24 cellular contexts compared by ENCODE assay signal in genomic region chr13:100266026-100266425, GRCh38.
"Had no signal": no experiment of that assay in that cellular context is flagged by ENCODE, and none has a peak within 500 bp of the region (broad histone marks: within the 10 kb centered on the region; RNA-seq: fewer than 3 reads in every experiment).

No MANE protein-coding gene starts in this region.

- H3K4me1 Mint-ChIP-seq: naive thymus-derived CD4-positive, alpha-beta T cell; stimulated activated effector memory CD8-positive, alpha-beta T cell treated with anti-CD3 and anti-CD28 coated beads, Interleukin-12 subunit alpha, Interleukin-12 subunit beta, amount 100 ng/mL, for 72 hours had no signal

- H3K36me3 ChIP-seq: ovary, uterus had no signal

- H3K4me3 Mint-ChIP-seq: immature natural killer cell; naive thymus-derived CD4-positive, alpha-beta T cell; natural killer cell treated with Interleukin-12 subunit alpha and Interleukin-12 subunit beta and Interleukin-15 and Interleukin-18, amount 100 ng/mL, for 72 hours; stimulated activated effector memory CD8-positive, alpha-beta T cell treated with anti-CD3 and anti-CD28 coated beads, Interleukin-12 subunit alpha, Interleukin-12 subunit beta, amount 100 ng/mL, for 72 hours; stimulated activated naive CD8-positive, alpha-beta T cell treated with anti-CD3 and anti-CD28 coated beads, Interleukin-15, Interleukin-2, amounts not matched to agents 100 ng/mL and 50 ng/mL, for 24 hours; type B pancreatic cell had no signal

- H3K27me3 ChIP-seq: ovary, spleen, tibial nerve, uterus had no signal

- H3K4me1 ChIP-seq: uterus had no signal

- H3K4me3 ChIP-seq: left ventricle myocardium inferior, lung, mucosa of descending colon, ovary, spleen, tibial nerve, uterus had no signal

- DNase-seq: hypothalamus; immature natural killer cell; kidney; left ventricle myocardium inferior; midbrain; mucosa of descending colon; naive thymus-derived CD4-positive, alpha-beta T cell; ovary; retina; right cardiac atrium; small intestine; spleen; stimulated activated CD4-positive, alpha-beta T cell treated with anti-CD3 and anti-CD28 coated beads, Interleukin-4, amount 100 ng/mL, for 24 hours; stimulated activated naive CD4-positive, alpha-beta T cell; uterus had no signal

- H3K9me3 ChIP-seq: left ventricle myocardium inferior, mucosa of descending colon, ovary, spleen, tibial nerve, uterus had no signal

- H3K27ac ChIP-seq: left ventricle myocardium inferior, ovary, spleen, tibial nerve, uterus had no signal

- ATAC-seq: mucosa of descending colon; naive thymus-derived CD4-positive, alpha-beta T cell; natural killer cell treated with Interleukin-12 subunit alpha and Interleukin-12 subunit beta and Interleukin-15 and Interleukin-18, amount 100 ng/mL, for 72 hours; right cardiac atrium; sciatic nerve; stimulated activated effector memory CD8-positive, alpha-beta T cell treated with anti-CD3 and anti-CD28 coated beads, Interleukin-12 subunit alpha, Interleukin-12 subunit beta, amount 100 ng/mL, for 72 hours had no signal

- H3K36me3 Mint-ChIP-seq: natural killer cell treated with Interleukin-12 subunit alpha and Interleukin-12 subunit beta and Interleukin-15 and Interleukin-18, amount 100 ng/mL, for 72 hours; stimulated activated effector memory CD8-positive, alpha-beta T cell treated with anti-CD3 and anti-CD28 coated beads, Interleukin-12 subunit alpha, Interleukin-12 subunit beta, amount 100 ng/mL, for 72 hours had no signal

- H3K9me3 Mint-ChIP-seq: immature natural killer cell; natural killer cell treated with Interleukin-12 subunit alpha and Interleukin-12 subunit beta and Interleukin-15 and Interleukin-18, amount 100 ng/mL, for 72 hours; stimulated activated effector memory CD8-positive, alpha-beta T cell treated with anti-CD3 and anti-CD28 coated beads, Interleukin-12 subunit alpha, Interleukin-12 subunit beta, amount 100 ng/mL, for 72 hours; stimulated activated naive CD8-positive, alpha-beta T cell treated with anti-CD3 and anti-CD28 coated beads, Interleukin-15, Interleukin-2, amounts not matched to agents 100 ng/mL and 50 ng/mL, for 24 hours; type B pancreatic cell had no signal

- FAIRE-seq: islet of Langerhans, kidney, small intestine had no signal

- H3K27ac Mint-ChIP-seq: immature natural killer cell; naive thymus-derived CD4-positive, alpha-beta T cell; natural killer cell treated with Interleukin-12 subunit alpha and Interleukin-12 subunit beta and Interleukin-15 and Interleukin-18, amount 100 ng/mL, for 72 hours; progenitor cell of endocrine pancreas; stimulated activated effector memory CD8-positive, alpha-beta T cell treated with anti-CD3 and anti-CD28 coated beads, Interleukin-12 subunit alpha, Interleukin-12 subunit beta, amount 100 ng/mL, for 72 hours; stimulated activated naive CD8-positive, alpha-beta T cell treated with anti-CD3 and anti-CD28 coated beads, Interleukin-15, Interleukin-2, amounts not matched to agents 100 ng/mL and 50 ng/mL, for 24 hours; type B pancreatic cell had no signal

- H3K27me3 Mint-ChIP-seq: naive thymus-derived CD4-positive, alpha-beta T cell; natural killer cell treated with Interleukin-12 subunit alpha and Interleukin-12 subunit beta and Interleukin-15 and Interleukin-18, amount 100 ng/mL, for 72 hours; progenitor cell of endocrine pancreas; stimulated activated naive CD8-positive, alpha-beta T cell treated with anti-CD3 and anti-CD28 coated beads, Interleukin-15, Interleukin-2, amounts not matched to agents 100 ng/mL and 50 ng/mL, for 24 hours; type B pancreatic cell had no signal
